8 cellular contexts compared by ENCODE assay signal in the genomic region with DNA sequence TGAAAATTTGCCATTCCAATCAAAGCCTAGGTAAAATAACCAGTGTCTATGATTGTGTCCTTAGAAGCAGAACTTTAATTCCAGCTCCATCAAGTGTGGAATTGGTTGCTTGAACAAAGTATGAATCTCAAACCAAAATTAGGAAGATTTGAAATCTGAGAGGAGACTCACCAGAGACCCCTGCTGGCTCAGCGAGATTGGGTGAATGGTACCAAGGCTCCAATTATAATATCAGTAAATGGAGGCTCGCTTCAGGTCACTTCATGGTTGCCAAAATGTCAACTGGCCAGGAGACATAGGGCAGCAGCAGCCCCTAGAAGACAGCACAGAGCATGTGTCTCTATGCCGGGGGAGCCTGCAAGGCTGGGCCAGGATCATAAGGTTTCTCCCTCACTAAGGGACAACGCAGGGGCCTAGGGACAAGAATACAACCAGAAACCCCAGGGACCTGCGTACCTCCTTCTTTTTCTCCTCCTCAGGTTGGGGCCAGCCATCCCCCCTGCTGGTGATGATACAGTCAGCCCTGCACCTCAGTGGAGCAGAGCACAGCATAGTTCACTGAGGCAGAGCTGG. TPM values are rescaled to one million over a fixed set of nuclear protein-coding genes. Genes with fewer than 3 reads are reported as not detected.
A peak's percentile ranks its signal among the peaks of the same experiment; 100 is the strongest.
DNase-seq lines count a peak whose midpoint lies in the region; TF ChIP-seq lines count a peak whose summit lies in the region.

No MANE protein-coding gene starts in this region.

- TF ChIP-seq CTCF in endothelial cell (IDR thresholded peaks at IDR 0.05; ENCODE audit: unreplicated experiment) = peak; percentile 10
- no peak for TF ChIP-seq CTCF in vagina (IDR thresholded peaks at IDR 0.05)

- peak; percentile 7 for DNase-seq in activated T-cell treated with anti-CD3 and anti-CD28 coated beads for 24 hours (ENCODE audit: low read depth)
- DNase-seq in activated T-cell treated with anti-CD3 and anti-CD28 coated beads, Interleukin-2, amount 50 U/mL, for 24 hours = no peak
- DNase-seq in T-helper 2 cell treated with Interferon-gamma antibody and Interleukin-4, amounts not matched to agents 5 μg/mL and 100 μg/mL, for 36 hours (ENCODE audit: low spot score) = no peak
- peak; percentile 27 for DNase-seq in endothelial cell (ENCODE audit: low spot score)
- DNase-seq in stimulated activated CD4-positive, alpha-beta T cell treated with anti-CD3 and anti-CD28 coated beads, TNF-alpha, amount 100 ng/mL, for 4 hours (ENCODE audit: low read depth in 3 of 3) = peak in 2 of 3 experiments; percentile 18 to 21
- no peak for DNase-seq in SW480 (ENCODE audit: low spot score)
- no peak for DNase-seq in vagina (ENCODE audit: extremely low spot score in 2 of 2)
- DNase-seq in cardiac septum (ENCODE audit: low spot score) = no peak

- H3K27me3 Mint-ChIP-seq in activated T-cell treated with anti-CD3 and anti-CD28 coated beads, Interleukin-2, amount 50 U/mL, for 24 hours = no peaks in the 10 kb centered on the region
- H3K27me3 Mint-ChIP-seq in T-helper 2 cell treated with Interferon-gamma antibody and Interleukin-4, amounts not matched to agents 5 μg/mL and 100 μg/mL, for 36 hours (ENCODE audit: low read depth) = no peaks in the 10 kb centered on the region
- H3K27me3 Mint-ChIP-seq in endothelial cell (ENCODE audit: unreplicated experiment) = no peaks in the 10 kb centered on the region

- peaks cover 85% of the 10 kb centered on the region for H3K36me3 Mint-ChIP-seq in activated T-cell treated with anti-CD3 and anti-CD28 coated beads, Interleukin-2, amount 50 U/mL, for 24 hours (ENCODE audit: low read depth)
- H3K36me3 Mint-ChIP-seq in T-helper 2 cell treated with Interferon-gamma antibody and Interleukin-4, amounts not matched to agents 5 μg/mL and 100 μg/mL, for 36 hours (ENCODE audit: low read depth) = peaks cover 58% of the 10 kb centered on the region
- no peaks in the 10 kb centered on the region for H3K36me3 Mint-ChIP-seq in endothelial cell (ENCODE audit: low read depth, unreplicated experiment)

- TF ChIP-seq POLR2A in vagina (IDR thresholded peaks at IDR 0.05) = no peak

- H3K9me3 ChIP-seq in vagina = no peaks in the 10 kb centered on the region

- H3K4me1 Mint-ChIP-seq in activated T-cell treated with anti-CD3 and anti-CD28 coated beads, Interleukin-2, amount 50 U/mL, for 24 hours (ENCODE audit: low read depth) = peaks cover 33% of the 10 kb centered on the region
- H3K4me1 Mint-ChIP-seq in T-helper 2 cell treated with Interferon-gamma antibody and Interleukin-4, amounts not matched to agents 5 μg/mL and 100 μg/mL, for 36 hours (ENCODE audit: low read depth) = peaks cover 27% of the 10 kb centered on the region
- no peaks in the 10 kb centered on the region for H3K4me1 Mint-ChIP-seq in endothelial cell (ENCODE audit: unreplicated experiment)

- no peak overlapping the region for H3K27ac ChIP-seq in vagina

- no peak overlapping the region for H3K4me3 ChIP-seq in vagina

- no peak overlapping the region for H3K27ac Mint-ChIP-seq in activated T-cell treated with anti-CD3 and anti-CD28 coated beads, Interleukin-2, amount 50 U/mL, for 24 hours
- peak overlapping the region; percentile 53 for H3K27ac Mint-ChIP-seq in T-helper 2 cell treated with Interferon-gamma antibody and Interleukin-4, amounts not matched to agents 5 μg/mL and 100 μg/mL, for 36 hours
- no peak overlapping the region for H3K27ac Mint-ChIP-seq in endothelial cell (ENCODE audit: unreplicated experiment)

- no peaks in the 10 kb centered on the region for H3K27me3 ChIP-seq in vagina

- H3K9me3 Mint-ChIP-seq in activated T-cell treated with anti-CD3 and anti-CD28 coated beads, Interleukin-2, amount 50 U/mL, for 24 hours = no peaks in the 10 kb centered on the region
- H3K9me3 Mint-ChIP-seq in T-helper 2 cell treated with Interferon-gamma antibody and Interleukin-4, amounts not matched to agents 5 μg/mL and 100 μg/mL, for 36 hours = no peaks in the 10 kb centered on the region
- no peaks in the 10 kb centered on the region for H3K9me3 Mint-ChIP-seq in endothelial cell (ENCODE audit: unreplicated experiment)

- H3K4me1 ChIP-seq in vagina = no peaks in the 10 kb centered on the region

- no peak overlapping the region for H3K4me3 Mint-ChIP-seq in activated T-cell treated with anti-CD3 and anti-CD28 coated beads, Interleukin-2, amount 50 U/mL, for 24 hours
- H3K4me3 Mint-ChIP-seq in T-helper 2 cell treated with Interferon-gamma antibody and Interleukin-4, amounts not matched to agents 5 μg/mL and 100 μg/mL, for 36 hours = no peak overlapping the region
- H3K4me3 Mint-ChIP-seq in endothelial cell (ENCODE audit: unreplicated experiment) = no peak overlapping the region

- H3K36me3 ChIP-seq in vagina = peaks cover 0 to 7% of the 10 kb centered on the region in 2 donors

- intact Hi-C loops in vagina (cut with DNase I) (no loop called here), cardiac septum (cut with DNase I) (no loop called here)

RNA-seq across cellular contexts. Expression of gene RBL1, which starts 14.0 kb away (rescaled TPM):
- total RNA-seq in endothelial cell (ENCODE audit: unreplicated experiment) (5.7 TPM), vagina (15.0 TPM), cardiac septum (2.6 TPM)

Comparison
In these comparisons a context has a peak if more than half of its experiments do, and no peak if none do; other contexts are left out.
1. DNase-seq: peak in activated T-cell treated with anti-CD3 and anti-CD28 coated beads for 24 hours (single experiment), endothelial cell (single experiment) and stimulated activated CD4-positive, alpha-beta T cell treated with anti-CD3 and anti-CD28 coated beads, TNF-alpha, amount 100 ng/mL, for 4 hours (2 of 3); none in activated T-cell treated with anti-CD3 and anti-CD28 coated beads, Interleukin-2, amount 50 U/mL, for 24 hours (single experiment), T-helper 2 cell treated with Interferon-gamma antibody and Interleukin-4, amounts not matched to agents 5 μg/mL and 100 μg/mL, for 36 hours (single experiment), SW480 (single experiment), vagina (0 of 2) and cardiac septum (single experiment).